In genomic region chr14:67816326-67817009, GRCh38 we compare ENCODE assay signal across 8 cellular contexts. TPM values are rescaled to one million over a fixed set of nuclear protein-coding genes. Genes with fewer than 3 reads are reported as not detected.
DNase-seq lines count a peak whose midpoint lies in the region; ATAC-seq and TF ChIP-seq lines count a peak whose summit lies in the region.

TSS of gene ZFYVE26 (minus strand) at chr14:67816590. CDS start at chr14:67815963, 627 bp downstream.

- intact Hi-C loops in activated CD4-positive, alpha-beta T cell treated with anti-CD3 and anti-CD28 coated beads, Interleukin-2, amount 10 ng/mL, durations not matched to agents 24 days and 14 days (cut with micrococcal nuclease) = loop anchor here (1.0 to 10.0 kb wide), 5 partner anchors 121 to 1309 kb away; partner anchors contain the start of genes ARG2, GPHN, RDH11 and VTI1B

- peaks cover 36% of the 10 kb centered on the region for H3K4me1 Mint-ChIP-seq in activated CD4-positive, alpha-beta T cell treated with anti-CD3 and anti-CD28 coated beads, Interleukin-2, amount 10 ng/mL, durations not matched to agents 24 days and 14 days

- H3K36me3 ChIP-seq in BJ (ENCODE audit: control insufficient read depth, insufficient read depth, low read length) = no peaks in the 10 kb centered on the region

- H3K4me3 ChIP-seq in BJ (ENCODE audit: low read depth, low read length) = peak within 1 kb of the TSS; percentile 81

- H3K27ac Mint-ChIP-seq in activated CD4-positive, alpha-beta T cell treated with anti-CD3 and anti-CD28 coated beads, Interleukin-2, amount 10 ng/mL, durations not matched to agents 24 days and 14 days = peak within 1 kb of the TSS; percentile 93

- ATAC-seq in GM19324 (IDR thresholded peaks at IDR 0.05; ENCODE audit: low FRiP score, unreplicated experiment) (peak; percentile 90), HG03469 (IDR thresholded peaks at IDR 0.05; ENCODE audit: unreplicated experiment) (peak; percentile 61)

- DNase-seq in BJ (ENCODE audit: low read depth) = peak; percentile 83
- DNase-seq in NCI-H526 treated with DMSO at 0.1 percent for 48 hours (lab: John Stamatoyannopoulos, UW) = peak; percentile 96
- peak; percentile 97 for DNase-seq in activated CD4-positive, alpha-beta T cell treated with anti-CD3 and anti-CD28 coated beads, Interleukin-2, amount 10 ng/mL, durations not matched to agents 24 days and 14 days
- peak; percentile 97 for DNase-seq in dedifferentiated amniotic fluid mesenchymal stem cell (ENCODE audit: extremely low spot score)
- DNase-seq in left kidney (ENCODE audit: low read depth, low spot score) = peak; percentile 99
- DNase-seq in stimulated activated CD4-positive, alpha-beta T cell treated with anti-CD3 and anti-CD28 coated beads, Interleukin-2, amount 100 ng/mL, for 24 hours = peak; percentile 86 to 91

- TF ChIP-seq CTCF in BJ (IDR thresholded peaks at IDR 0.05; ENCODE audit: insufficient read depth, low read depth, low read length) = no peak

- H3K27me3 ChIP-seq in BJ (ENCODE audit: control insufficient read depth, insufficient read depth, low read length) = no peaks in the 10 kb centered on the region

- H3K9me3 Mint-ChIP-seq in activated CD4-positive, alpha-beta T cell treated with anti-CD3 and anti-CD28 coated beads, Interleukin-2, amount 10 ng/mL, durations not matched to agents 24 days and 14 days = peaks cover 3% of the 10 kb centered on the region

- peak within 1 kb of the TSS; percentile 89 for H3K4me3 Mint-ChIP-seq in activated CD4-positive, alpha-beta T cell treated with anti-CD3 and anti-CD28 coated beads, Interleukin-2, amount 10 ng/mL, durations not matched to agents 24 days and 14 days

- POLR2A ChIA-PET in BJ (lab: Charles Lee) = no interaction called here

- CTCF ChIA-PET in BJ (lab: Yijun Ruan, JAX) = interaction anchor here (0.6 kb wide), 2 partner anchors 388 to 419 kb away, joined by 3 read pairs; no protein-coding TSS in a partner anchor

- no peaks in the 10 kb centered on the region for H3K27me3 Mint-ChIP-seq in activated CD4-positive, alpha-beta T cell treated with anti-CD3 and anti-CD28 coated beads, Interleukin-2, amount 10 ng/mL, durations not matched to agents 24 days and 14 days

- peaks cover 7% of the 10 kb centered on the region for H3K36me3 Mint-ChIP-seq in activated CD4-positive, alpha-beta T cell treated with anti-CD3 and anti-CD28 coated beads, Interleukin-2, amount 10 ng/mL, durations not matched to agents 24 days and 14 days (ENCODE audit: low read depth)

RNA-seq across cellular contexts. Expression of gene ZFYVE26, which starts in this region (rescaled TPM):
- 11.7 and 14.2 TPM in 2 replicates for polyA plus RNA-seq in BJ (2011; rRNA removed)
- 24.1 and 30.3 TPM in 2 replicates for polyA minus RNA-seq in BJ (2011; rRNA and poly(A)+ RNA removed)
- total RNA-seq in activated CD4-positive, alpha-beta T cell treated with anti-CD3 and anti-CD28 coated beads, Interleukin-2, amount 10 ng/mL, durations not matched to agents 24 days and 14 days = 13.5 and 15.8 TPM in 2 replicates

Comparison
In these comparisons a context has a peak if more than half of its experiments do, and no peak if none do; other contexts are left out.
1. Peak in every context shown above with its lines: DNase-seq, ATAC-seq and H3K4me3 ChIP-seq.